ENCODE assay signal across 21 cellular contexts in the genomic region with DNA sequence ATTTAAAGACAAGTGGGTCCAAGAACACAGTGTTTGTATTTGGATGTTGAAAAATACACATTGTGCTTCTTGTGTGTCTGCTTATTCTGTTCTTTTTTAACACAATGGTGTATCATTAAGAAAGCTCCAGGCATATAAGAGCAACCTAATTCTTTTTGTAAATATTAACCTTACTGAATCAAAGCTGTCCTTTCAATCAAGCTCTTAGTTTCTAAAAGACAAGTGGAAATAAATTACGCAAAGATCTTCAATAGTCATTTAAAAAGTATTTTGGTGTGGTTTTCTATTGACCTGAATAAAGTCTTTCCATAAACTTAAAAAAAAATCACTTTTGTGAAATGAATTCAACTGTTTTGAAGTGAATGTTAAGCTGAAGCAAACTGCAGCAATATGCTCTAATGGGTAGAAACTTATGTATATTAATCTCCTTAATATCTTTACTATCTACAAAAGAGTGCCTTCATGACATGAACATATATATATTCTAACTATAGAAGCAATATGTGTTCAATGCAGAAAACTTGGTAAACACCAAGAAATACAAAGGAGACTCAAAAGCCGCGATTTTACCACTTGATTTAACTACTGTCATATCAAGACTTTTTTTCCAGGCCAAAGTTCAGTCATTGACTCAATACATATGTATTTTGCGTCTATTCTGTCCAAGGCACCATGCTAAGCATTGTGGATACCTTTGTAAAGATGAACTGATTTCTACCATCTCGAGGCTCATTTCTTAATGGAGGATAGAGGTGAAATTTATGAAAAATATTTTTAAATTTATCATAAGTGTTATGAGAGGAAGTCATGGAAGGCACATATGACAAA.
DNase-seq lines count a peak whose midpoint lies in the region; ATAC-seq and FAIRE-seq lines count a peak whose summit lies in the region.
"Had no signal": no experiment of that assay in that cellular context is flagged by ENCODE, and none has a peak within 500 bp of the region (broad histone marks: within the 10 kb centered on the region; RNA-seq: fewer than 3 reads in every experiment).

No MANE protein-coding gene starts in this region.

- H3K9me3 ChIP-seq in CD4-positive, CD25-positive, alpha-beta regulatory T cell (ENCODE audit: control insufficient read depth in 2 of 2, low read length in 2 of 2), result peaks cover 0 to 7% of the 10 kb centered on the region in 2 experiments
- H3K9me3 ChIP-seq: BE2C had no signal

- no peaks in the 10 kb centered on the region for H3K27me3 ChIP-seq in CD4-positive, CD25-positive, alpha-beta regulatory T cell (ENCODE audit: control insufficient read depth, insufficient read depth, low read length)
- H3K27me3 ChIP-seq: BE2C had no signal

- peaks cover 30% of the 10 kb centered on the region for H3K4me1 ChIP-seq in CD4-positive, CD25-positive, alpha-beta regulatory T cell (ENCODE audit: control insufficient read depth, insufficient read depth, low read length, poor library complexity, severe bottlenecking)
- H3K4me1 ChIP-seq: BE2C had no signal

- H3K4me3 Mint-ChIP-seq in activated CD4-positive, alpha-beta T cell treated with anti-CD3 and anti-CD28 coated beads, Interleukin-2, amount 10 ng/mL, durations not matched to agents 24 days and 14 days, result no peak overlapping the region
- H3K4me3 Mint-ChIP-seq in CD4-positive, CD25-positive, alpha-beta regulatory T cell, result peak overlapping the region; percentile 3 to 61 (median 16)
- H3K4me3 Mint-ChIP-seq in effector memory CD8-positive, alpha-beta T cell, result no peak overlapping the region
- H3K4me3 Mint-ChIP-seq: HFFc6 had no signal

- H3K36me3 Mint-ChIP-seq in activated CD4-positive, alpha-beta T cell treated with anti-CD3 and anti-CD28 coated beads, Interleukin-2, amount 10 ng/mL, durations not matched to agents 24 days and 14 days (ENCODE audit: low read depth), result peaks cover 40% of the 10 kb centered on the region
- H3K36me3 Mint-ChIP-seq in CD4-positive, CD25-positive, alpha-beta regulatory T cell, result peaks cover 32% of the 10 kb centered on the region
- peaks cover 15% of the 10 kb centered on the region for H3K36me3 Mint-ChIP-seq in effector memory CD8-positive, alpha-beta T cell (ENCODE audit: insufficient read depth)

- FAIRE-seq in GM19239 (lab: Jason Lieb, UNC), result peak; percentile 44
- FAIRE-seq: A204.1 had no signal

- no peak for DNase-seq in activated CD4-positive, alpha-beta T cell treated with anti-CD3 and anti-CD28 coated beads, Interleukin-2, amount 10 ng/mL, durations not matched to agents 24 days and 14 days
- no peak for DNase-seq in activated CD4-positive, alpha-beta T cell treated with anti-CD3 and anti-CD28 coated beads, Interleukin-2, amount 50 U/mL, for 48 hours
- no peak for DNase-seq in CD4-positive, CD25-positive, alpha-beta regulatory T cell
- DNase-seq in GM19239 (ENCODE audit: insufficient read length, low spot score) (no peak), DMS79 (lab: John Stamatoyannopoulos, UW) (no peak)
- no peak for DNase-seq in effector memory CD8-positive, alpha-beta T cell
- DNase-seq: BE2C, DMS79 treated with DMSO at 0.1 percent for 48 hours, H7, HFFc6, NCI-H187, NCI-H2107, NCI-H226, NCI-H524, NCI-H82, OCI-M1, SHP77 had no signal

- H3K27ac ChIP-seq in CD4-positive, CD25-positive, alpha-beta regulatory T cell (ENCODE audit: insufficient read depth, low read length, poor library complexity, severe bottlenecking), result peak overlapping the region; percentile 37
- H3K27ac ChIP-seq: KMS-11 had no signal

- peaks cover 39% of the 10 kb centered on the region for H3K36me3 ChIP-seq in CD4-positive, CD25-positive, alpha-beta regulatory T cell (ENCODE audit: control insufficient read depth, insufficient read depth, low read length)
- H3K36me3 ChIP-seq: BE2C had no signal

- ATAC-seq in CD4-positive, CD25-positive, alpha-beta regulatory T cell (ENCODE audit: low read depth in 2 of 2), result no peak
- no peak for ATAC-seq in effector memory CD8-positive, alpha-beta T cell (replicated peaks)
- no peak for ATAC-seq in HG02885 (IDR thresholded peaks at IDR 0.05; ENCODE audit: poor library complexity, unreplicated experiment)
- ATAC-seq in GM19328 (IDR thresholded peaks at IDR 0.05; ENCODE audit: unreplicated experiment), result no peak

- H3K27ac Mint-ChIP-seq in activated CD4-positive, alpha-beta T cell treated with anti-CD3 and anti-CD28 coated beads, Interleukin-2, amount 10 ng/mL, durations not matched to agents 24 days and 14 days, result peak overlapping the region; percentile 81
- peak overlapping the region; percentile 44 to 91 (median 82) for H3K27ac Mint-ChIP-seq in CD4-positive, CD25-positive, alpha-beta regulatory T cell
- peak overlapping the region; percentile 51 to 74 for H3K27ac Mint-ChIP-seq in effector memory CD8-positive, alpha-beta T cell
- H3K27ac Mint-ChIP-seq: HFFc6 had no signal

- no peaks in the 10 kb centered on the region for H3K27me3 Mint-ChIP-seq in activated CD4-positive, alpha-beta T cell treated with anti-CD3 and anti-CD28 coated beads, Interleukin-2, amount 10 ng/mL, durations not matched to agents 24 days and 14 days
- H3K27me3 Mint-ChIP-seq in CD4-positive, CD25-positive, alpha-beta regulatory T cell, result no peaks in the 10 kb centered on the region
- H3K27me3 Mint-ChIP-seq in effector memory CD8-positive, alpha-beta T cell, result no peaks in the 10 kb centered on the region

- intact Hi-C loops in activated CD4-positive, alpha-beta T cell treated with anti-CD3 and anti-CD28 coated beads, Interleukin-2, amount 10 ng/mL, durations not matched to agents 24 days and 14 days (cut with micrococcal nuclease), result no loop called here

- H3K9me3 Mint-ChIP-seq in activated CD4-positive, alpha-beta T cell treated with anti-CD3 and anti-CD28 coated beads, Interleukin-2, amount 10 ng/mL, durations not matched to agents 24 days and 14 days, result peaks cover 7% of the 10 kb centered on the region
- H3K9me3 Mint-ChIP-seq in CD4-positive, CD25-positive, alpha-beta regulatory T cell, result peaks cover 0 to 6% (median 3%) of the 10 kb centered on the region in 7 donors
- no peaks in the 10 kb centered on the region for H3K9me3 Mint-ChIP-seq in effector memory CD8-positive, alpha-beta T cell
- H3K9me3 Mint-ChIP-seq: HFFc6 had no signal

- peaks cover 39% of the 10 kb centered on the region for H3K4me1 Mint-ChIP-seq in activated CD4-positive, alpha-beta T cell treated with anti-CD3 and anti-CD28 coated beads, Interleukin-2, amount 10 ng/mL, durations not matched to agents 24 days and 14 days
- H3K4me1 Mint-ChIP-seq in CD4-positive, CD25-positive, alpha-beta regulatory T cell, result peaks cover 30 to 63% (median 40%) of the 10 kb centered on the region in 4 donors
- H3K4me1 Mint-ChIP-seq in effector memory CD8-positive, alpha-beta T cell (ENCODE audit: low read depth in 2 of 2), result peaks cover 10 to 29% of the 10 kb centered on the region in 2 donors

- peak overlapping the region; percentile 59 for H3K4me3 ChIP-seq in CD4-positive, CD25-positive, alpha-beta regulatory T cell (ENCODE audit: low read depth, low read length)

Comparison
In these comparisons a context has a peak if more than half of its experiments do, and no peak if none do; other contexts are left out.
1. H3K4me3 Mint-ChIP-seq: peak in CD4-positive, CD25-positive, alpha-beta regulatory T cell (4 of 4); none in activated CD4-positive, alpha-beta T cell treated with anti-CD3 and anti-CD28 coated beads, Interleukin-2, amount 10 ng/mL, durations not matched to agents 24 days and 14 days (single experiment) and effector memory CD8-positive, alpha-beta T cell (0 of 2).
2. Peak in every context shown above with its lines, with median percentiles within 50 percentile points of each other: H3K27ac Mint-ChIP-seq.